8 cellular contexts compared by ENCODE assay signal in genomic region chr7:30276203-30276900, GRCh38.
DNase-seq lines count a peak whose midpoint lies in the region; ATAC-seq, FAIRE-seq and TF ChIP-seq lines count a peak whose summit lies in the region.

No MANE protein-coding gene starts in this region.

- peak; percentile 70 for FAIRE-seq in GM18507 (lab: Jason Lieb, UNC)

- in situ Hi-C loops in brain microvascular endothelial cell (cut with HindIII; ENCODE audit: low pct_ligation_motif_present, low sequenced_read_pairs), result no loop called here

- no peaks in the 10 kb centered on the region for H3K36me3 ChIP-seq in brain microvascular endothelial cell (replicated peaks)

- TF ChIP-seq CTCF in AG09319 (IDR thresholded peaks at IDR 0.05; ENCODE audit: low read depth, low read length) (peak; percentile 82), brain microvascular endothelial cell (IDR thresholded peaks at IDR 0.05; ENCODE audit: low read depth, low read length, missing control alignments) (peak; percentile 87)

- DNase-seq in AG09319 (ENCODE audit: extremely low read depth, low read depth) (no peak), GM18507 (ENCODE audit: extremely low spot score, insufficient read length, low read depth) (no peak), LoVo (ENCODE audit: low spot score) (peak; percentile 49), T-helper 2 cell (peak in 4 of 5 experiments; percentile 4 to 64 (median 26)), brain microvascular endothelial cell (peak; percentile 53), islet precursor cell (peak; percentile 73)
- DNase-seq in stimulated activated CD4-positive, alpha-beta T cell treated with anti-CD3 and anti-CD28 coated beads, Interleukin-4, amount 100 ng/mL, for 24 hours, result peak; percentile 55

- H3K4me3 ChIP-seq in brain microvascular endothelial cell (ENCODE audit: low read depth, low read length), result no peak overlapping the region

- H3K27ac ChIP-seq in brain microvascular endothelial cell, result no peak overlapping the region

- ATAC-seq in GM18498 (IDR thresholded peaks at IDR 0.05; ENCODE audit: unreplicated experiment), result no peak

- no peaks in the 10 kb centered on the region for H3K27me3 ChIP-seq in brain microvascular endothelial cell (replicated peaks)

Comparison
In these comparisons a context has a peak if more than half of its experiments do, and no peak if none do; other contexts are left out.
1. DNase-seq: peak in LoVo (single experiment), T-helper 2 cell (4 of 5), brain microvascular endothelial cell (single experiment), islet precursor cell (single experiment) and stimulated activated CD4-positive, alpha-beta T cell treated with anti-CD3 and anti-CD28 coated beads, Interleukin-4, amount 100 ng/mL, for 24 hours (single experiment); none in AG09319 (single experiment) and GM18507 (single experiment).